8 cellular contexts compared by ENCODE assay signal in the genomic region with DNA sequence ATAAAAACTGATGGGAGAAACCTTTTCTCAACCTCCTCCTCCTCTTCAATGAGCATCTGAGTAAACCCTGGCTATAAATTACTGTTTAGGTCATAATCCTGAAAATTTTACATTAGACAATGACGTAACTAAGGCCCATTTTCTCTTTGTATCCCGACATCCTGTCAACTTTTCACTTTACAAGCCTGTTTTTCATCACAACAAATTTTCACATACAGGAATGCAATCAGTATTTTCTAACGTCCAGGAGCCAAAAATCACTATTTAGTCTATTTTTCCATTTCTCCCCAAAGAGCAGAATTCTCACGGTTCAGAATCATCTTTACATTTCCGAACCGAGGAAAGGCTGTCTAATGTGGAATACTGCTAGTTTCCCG. TPM values are rescaled to one million over a fixed set of nuclear protein-coding genes. Genes with fewer than 3 reads are reported as not detected.
A peak's percentile ranks its signal among the peaks of the same experiment; 100 is the strongest.
DNase-seq lines count a peak whose midpoint lies in the region; ATAC-seq and TF ChIP-seq lines count a peak whose summit lies in the region.

No MANE protein-coding gene starts in this region.

- no peak overlapping the region for H4K8ac ChIP-seq in mesendoderm (ENCODE audit: low read depth, low read length)

- intact Hi-C loops in mammary epithelial cell (cut with micrococcal nuclease), result loop anchor here (1.0 to 5.0 kb wide), 7 partner anchors 49 to 379 kb away; a partner anchor contains a TSS

- H3K9ac ChIP-seq in mammary epithelial cell (ENCODE audit: insufficient read depth, low read length) (peak overlapping the region; percentile 83), mesendoderm (ENCODE audit: low read length) (peak overlapping the region; percentile 78)

- H3K9me3 Mint-ChIP-seq in IgD-negative memory B cell, result no peaks in the 10 kb centered on the region

- peak overlapping the region; percentile 99 for H2AFZ ChIP-seq in mammary epithelial cell (ENCODE audit: low read depth, low read length)

- H3K27me3 Mint-ChIP-seq in IgD-negative memory B cell, result peaks cover 13% of the 10 kb centered on the region

- H3K4me1 ChIP-seq in BE2C, result no peaks in the 10 kb centered on the region
- H3K4me1 ChIP-seq in mammary epithelial cell (ENCODE audit: insufficient read depth, low read length), result peaks cover 12% of the 10 kb centered on the region
- no peaks in the 10 kb centered on the region for H3K4me1 ChIP-seq in mesendoderm (ENCODE audit: control insufficient read depth, low read depth, low read length)

- H2BK5ac ChIP-seq in mesendoderm (ENCODE audit: low read length), result no peak overlapping the region

- WGBS in mammary epithelial cell (ENCODE audit: low coverage, missing lambda C conversion rate), result 5% methylated on average over 7 of the region's 7 CpGs
- no CpG with 5 or more reads among the region's 7 CpGs for WGBS in mesendoderm (ENCODE audit: extremely low coverage, insufficient coverage, low lambda C conversion rate)

- no TSS peak for BruUV-seq in mammary epithelial cell (replicated peaks; lab: Mats Ljungman, UMichigan)

- H3K79me2 ChIP-seq in mammary epithelial cell (ENCODE audit: insufficient read depth, low read length), result peaks cover 57% of the 10 kb centered on the region
- H3K79me2 ChIP-seq in mesendoderm (ENCODE audit: control insufficient read depth, insufficient read depth, low read length), result no peaks in the 10 kb centered on the region

- no peaks in the 10 kb centered on the region for H3K36me3 ChIP-seq in BE2C
- no peaks in the 10 kb centered on the region for H3K36me3 ChIP-seq in mammary epithelial cell (ENCODE audit: insufficient read depth, low read length)
- H3K36me3 ChIP-seq in mesendoderm (ENCODE audit: control insufficient read depth, insufficient read depth, low read length), result no peaks in the 10 kb centered on the region

- dilution Hi-C loops in mammary epithelial cell (cut with HindIII; ENCODE audit: low sequenced_read_pairs), result no loop called here

- no peaks in the 10 kb centered on the region for H3K79me1 ChIP-seq in mesendoderm (ENCODE audit: low read length)

- H3K23ac ChIP-seq in mesendoderm (ENCODE audit: low read length), result no peak overlapping the region

- H3K27me3 ChIP-seq in BE2C (no peaks in the 10 kb centered on the region), mammary epithelial cell (ENCODE audit: insufficient read depth, low read length) (no peaks in the 10 kb centered on the region), mesendoderm (ENCODE audit: insufficient read depth, low read length, poor library complexity) (no peaks in the 10 kb centered on the region)

- H3K9me3 ChIP-seq in BE2C (no peaks in the 10 kb centered on the region), mammary epithelial cell (replicated peaks; ENCODE audit: insufficient read depth, low read length) (no peaks in the 10 kb centered on the region)

- CTCF ChIA-PET in mammary epithelial cell (lab: Charles Lee; ENCODE audit: low non-redundant PET), result no interaction called here

- peak overlapping the region in 1 of 3 donors; percentile 3 for H3K27ac Mint-ChIP-seq in IgD-negative memory B cell

- H2BK15ac ChIP-seq in mesendoderm (replicated peaks; ENCODE audit: low read depth), result no peak overlapping the region

- peaks cover 6 to 12% (median 9%) of the 10 kb centered on the region in 3 donors for H3K4me1 Mint-ChIP-seq in IgD-negative memory B cell

- no peak for DNase-seq in BE2C
- peak; percentile 19 for DNase-seq in mammary epithelial cell
- DNase-seq in mesendoderm, result no peak
- DNase-seq in kidney tubule cell (ENCODE audit: low spot score), result no peak
- no peak for DNase-seq in iPS-NIHi11 (ENCODE audit: low spot score)

- peaks cover 2% of the 10 kb centered on the region for H3K36me3 Mint-ChIP-seq in IgD-negative memory B cell

- H3K4me3 ChIP-seq in BE2C (ENCODE audit: low read depth, low read length), result peak overlapping the region; percentile 81
- peak overlapping the region; percentile 59 to 86 (median 82) for H3K4me3 ChIP-seq in mammary epithelial cell (replicated peaks in 1 of 3; ENCODE audit: insufficient read depth in 1 of 3, low read depth in 2 of 3, low read length in 3 of 3)
- H3K4me3 ChIP-seq in mesendoderm (ENCODE audit: low read length), result peak overlapping the region; percentile 61

- H2BK120ac ChIP-seq in mesendoderm (ENCODE audit: low read depth, low read length), result no peak overlapping the region

- no peak for TF ChIP-seq CTCF in BE2C (IDR thresholded peaks at IDR 0.05; ENCODE audit: low read depth, low read length)
- no peak for TF ChIP-seq CTCF in mammary epithelial cell (conservative IDR thresholded peaks at IDR 0.05 in 1 of 2, IDR thresholded peaks at IDR 0.05 in 1 of 2; ENCODE audit: extremely low read depth in 1 of 2, insufficient read depth in 1 of 2, low read depth in 1 of 2, low read length in 2 of 2)

- no peak for ATAC-seq in HG03521 (IDR thresholded peaks at IDR 0.05; ENCODE audit: unreplicated experiment)
- ATAC-seq in GM18858 (IDR thresholded peaks at IDR 0.05; ENCODE audit: unreplicated experiment), result no peak

- H3K4me2 ChIP-seq in mammary epithelial cell (ENCODE audit: insufficient read depth, low read depth, low read length) (peak overlapping the region; percentile 92), mesendoderm (ENCODE audit: low read length) (peak overlapping the region; percentile 78)

- H3K56ac ChIP-seq in mesendoderm (ENCODE audit: low read length), result peak overlapping the region; percentile 87

- no peak overlapping the region for H2AK5ac ChIP-seq in mesendoderm (ENCODE audit: low read length)

- no peak overlapping the region for H3K4ac ChIP-seq in mesendoderm (ENCODE audit: low read depth, low read length)

- in situ Hi-C loops in mammary epithelial cell (cut with MboI; ENCODE audit: low sequenced_read_pairs in 2 of 2), result loop anchor here in 1 of 2 donors (10.0 kb wide), 1 partner anchor 262 kb away; no protein-coding TSS in a partner anchor

- no peaks in the 10 kb centered on the region for H4K20me1 ChIP-seq in mammary epithelial cell (ENCODE audit: insufficient read depth, low read length)

- H3K4me3 Mint-ChIP-seq in IgD-negative memory B cell, result peak overlapping the region; percentile 44 to 93 (median 78)

- no peak overlapping the region for H3K18ac ChIP-seq in mesendoderm (ENCODE audit: low read length)

- no peak overlapping the region for H4K5ac ChIP-seq in mesendoderm (ENCODE audit: low read length)

- H3K27ac ChIP-seq in mammary epithelial cell (ENCODE audit: insufficient read depth, low read depth, low read length) (peak overlapping the region; percentile 68), mesendoderm (ENCODE audit: low read depth, low read length) (no peak overlapping the region)

RNA-seq across cellular contexts. Expression of a gene that starts 1.2 kb away (rescaled TPM):
- 6.3 TPM for polyA plus RNA-seq in BE2C (2012; ENCODE audit: insufficient read depth, insufficient read length, low read depth)
- polyA plus RNA-seq in IgD-negative memory B cell (0.05 TPM), mammary epithelial cell (14.3 TPM)
- total RNA-seq in mammary epithelial cell, result 10 to 100 TPM; 49.3 to 63.8 TPM
- 32.5 TPM for polyA minus RNA-seq in mammary epithelial cell
- 10.2 TPM for polyA plus RNA-seq in mesendoderm (2013, experiment 1 of 2)
- 9.7 TPM for polyA plus RNA-seq in mesendoderm (2013, experiment 2 of 2)

RNA-seq across cellular contexts. Expression of a gene that starts 45.9 kb away (rescaled TPM):
- 5.0 TPM for polyA plus RNA-seq in BE2C (2012; ENCODE audit: insufficient read depth, insufficient read length, low read depth)
- polyA plus RNA-seq in IgD-negative memory B cell, result 8.5 TPM
- total RNA-seq in mammary epithelial cell, result 1 to 10 TPM; 6.2 to 7.5 TPM
- 5.7 TPM for polyA plus RNA-seq in mammary epithelial cell
- 6.9 TPM for polyA minus RNA-seq in mammary epithelial cell
- polyA plus RNA-seq in mesendoderm (2013, experiment 1 of 2), result 11.6 TPM
- 11.7 TPM for polyA plus RNA-seq in mesendoderm (2013, experiment 2 of 2)

RNA-seq across cellular contexts. Expression of a gene that starts 46.2 kb away (rescaled TPM):
- polyA plus RNA-seq in BE2C (2012; ENCODE audit: insufficient read depth, insufficient read length, low read depth), result 23.4 TPM
- 95.7 TPM for polyA plus RNA-seq in IgD-negative memory B cell
- total RNA-seq in mammary epithelial cell, result 10 to 100 TPM; 47.7 to 67.9 TPM
- polyA plus RNA-seq in mammary epithelial cell, result 44.0 TPM
- polyA minus RNA-seq in mammary epithelial cell, result 34.0 TPM
- 79.6 TPM for polyA plus RNA-seq in mesendoderm (2013, experiment 1 of 2)
- 77.1 TPM for polyA plus RNA-seq in mesendoderm (2013, experiment 2 of 2)

Comparison
In these comparisons a context has a peak if more than half of its experiments do, and no peak if none do; other contexts are left out.
1. RNA of a gene that starts 1.2 kb away (polyA plus RNA-seq): 14.3 TPM in mammary epithelial cell (single experiment); 0.05 TPM in IgD-negative memory B cell (single experiment); every median in the first group is over 10 times any median in the second.
2. Peak in every context shown above with its lines, with median percentiles within 50 percentile points of each other: H3K4me3 ChIP-seq.